ENCODE assay signal across 23 cellular contexts in the genomic region with DNA sequence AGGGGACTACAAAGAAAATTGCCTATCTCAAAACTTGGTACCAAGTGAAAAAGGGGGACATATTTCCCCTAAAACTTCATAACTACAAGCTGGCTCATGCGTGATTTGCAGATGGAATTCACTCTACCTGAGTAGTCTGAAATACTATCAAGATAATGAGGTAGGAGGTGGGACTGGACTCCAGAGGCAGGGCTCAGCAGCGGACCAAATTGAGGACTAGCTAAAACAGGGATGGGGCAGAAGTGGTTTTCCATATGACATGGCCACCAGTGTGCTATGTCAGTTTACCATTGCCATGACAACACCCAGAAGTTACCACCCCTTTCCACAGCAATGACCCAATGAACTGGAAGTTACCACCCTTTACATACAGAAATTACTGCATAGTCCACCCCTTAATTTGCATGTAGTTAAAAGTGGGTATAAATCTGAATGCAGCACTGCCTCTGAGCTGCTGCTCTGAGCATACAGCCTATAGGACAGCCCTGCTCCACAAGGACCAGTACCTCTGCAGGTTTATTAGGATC.
"Had no signal": no experiment of that assay in that cellular context is flagged by ENCODE, and none has a peak within 500 bp of the region (broad histone marks: within the 10 kb centered on the region; RNA-seq: fewer than 3 reads in every experiment).

No MANE protein-coding gene starts in this region.

- H3K36me3 ChIP-seq: gastrocnemius medialis, prostate gland, right atrium auricular region, tibial nerve, upper lobe of left lung had no signal

- H3K4me3 ChIP-seq: dorsolateral prefrontal cortex, gastrocnemius medialis, lung, prostate gland, right atrium auricular region, smooth muscle cell, testis, tibial nerve, upper lobe of left lung had no signal

- H3K9me3 ChIP-seq: gastrocnemius medialis, prostate gland, testis had no signal

- H3K4me1 Mint-ChIP-seq: nephron progenitor cell had no signal

- ATAC-seq: gastrocnemius medialis; naive thymus-derived CD8-positive, alpha-beta T cell; sciatic nerve; stimulated activated naive CD8-positive, alpha-beta T cell treated with anti-CD3 and anti-CD28 coated beads, Interleukin-15, Interleukin-2, amounts not matched to agents 100 U/mL and 50 U/mL, for 24 hours had no signal

- DNase-seq: dorsolateral prefrontal cortex; effector CD4-positive, alpha-beta T cell; gastrocnemius medialis; head of caudate nucleus; mesenchymal stem cell; midbrain; naive thymus-derived CD8-positive, alpha-beta T cell; nephron progenitor cell; nucleus accumbens; stimulated activated CD4-positive, alpha-beta T cell treated with anti-CD3 and anti-CD28 coated beads, Interleukin-12 subunit alpha, Interleukin-12 subunit beta, amount 100 ng/mL, for 4 hours; stimulated activated CD4-positive, alpha-beta T cell treated with anti-CD3 and anti-CD28 coated beads, Interleukin-1b, Interleukin-23, amount 100 ng/mL, for 48 hours; stimulated activated CD4-positive, alpha-beta T cell treated with anti-CD3 and anti-CD28 coated beads, Interleukin-4, amount 100 ng/mL, for 1 hour; stimulated activated CD8-positive, alpha-beta memory T cell treated with anti-CD3 and anti-CD28 coated beads, Interleukin-4, amount 100 ng/mL, for 48 hours; stimulated activated naive CD8-positive, alpha-beta T cell treated with anti-CD3 and anti-CD28 coated beads, Interleukin-15, Interleukin-2, amounts not matched to agents 100 U/mL and 50 U/mL, for 24 hours; substantia nigra; testis; upper lobe of left lung had no signal

- H3K4me3 Mint-ChIP-seq: naive thymus-derived CD8-positive, alpha-beta T cell; nephron progenitor cell had no signal

- H3K4me1 ChIP-seq: gastrocnemius medialis, prostate gland, right atrium auricular region, testis, tibial nerve, upper lobe of left lung had no signal

- H3K4me2 ChIP-seq: smooth muscle cell had no signal

- H3K27me3 ChIP-seq: dorsolateral prefrontal cortex, gastrocnemius medialis, right atrium auricular region, testis, tibial nerve, upper lobe of left lung had no signal

- H3K27ac ChIP-seq: dorsolateral prefrontal cortex, gastrocnemius medialis, prostate gland, right atrium auricular region, testis, tibial nerve, upper lobe of left lung had no signal

- H3K27ac Mint-ChIP-seq: nephron progenitor cell had no signal
